Comparison of ENCODE assay signal across 14 cellular contexts in the genomic region with DNA sequence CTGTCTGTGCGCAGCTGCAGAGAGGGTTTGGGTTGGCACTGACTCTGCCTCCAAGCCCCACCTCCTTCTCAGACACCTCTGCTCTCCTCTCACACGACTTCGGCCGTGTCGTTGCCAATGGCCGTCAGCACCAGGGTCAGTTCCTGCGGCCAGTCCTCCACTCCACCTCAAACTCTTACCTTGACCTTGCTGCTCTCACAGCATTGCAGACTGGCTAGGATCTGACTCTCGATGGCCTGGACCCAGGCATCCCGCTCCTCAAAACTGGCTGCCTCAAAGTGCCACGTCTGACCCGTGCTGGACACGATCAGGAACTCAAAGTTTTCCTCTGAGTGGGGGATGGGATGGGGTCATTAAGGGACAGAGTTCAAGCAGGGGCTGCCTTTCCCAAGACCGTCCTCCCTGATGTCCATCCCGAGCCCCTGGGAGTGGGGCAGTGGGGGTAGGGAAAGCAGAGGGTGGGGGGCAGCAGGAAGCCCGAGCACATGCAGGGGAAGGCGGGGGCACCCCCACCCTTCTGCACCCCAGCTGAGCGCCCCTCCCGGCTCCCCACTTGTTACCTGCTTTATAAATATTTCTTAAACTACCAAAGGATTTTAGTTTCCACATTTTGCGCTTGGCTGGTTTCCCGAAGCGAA. TPM values are rescaled to one million over a fixed set of nuclear protein-coding genes. Genes with fewer than 3 reads are reported as not detected.
DNase-seq lines count a peak whose midpoint lies in the region; ATAC-seq and TF ChIP-seq lines count a peak whose summit lies in the region.
"Had no signal": no experiment of that assay in that cellular context is flagged by ENCODE, and none has a peak within 500 bp of the region (broad histone marks: within the 10 kb centered on the region; RNA-seq: fewer than 3 reads in every experiment).

No MANE protein-coding gene starts in this region.

- no peak for TF ChIP-seq CTCF in VCaP (conservative IDR thresholded peaks at IDR 0.05)
- no peak for TF ChIP-seq CTCF in gastrocnemius medialis (IDR thresholded peaks at IDR 0.05 in 4 of 5, conservative IDR thresholded peaks at IDR 0.05 in 1 of 5)

- intact Hi-C loops in activated CD4-positive, alpha-beta memory T cell treated with anti-CD3 and anti-CD28 coated beads for 36 hours (cut with micrococcal nuclease) = no loop called here
- intact Hi-C loops in gastrocnemius medialis (cut with DNase I; ENCODE audit: low total_unique reads) = no loop called here

- ATAC-seq in gastrocnemius medialis = no peak
- ATAC-seq in stimulated activated naive CD8-positive, alpha-beta T cell treated with anti-CD3 and anti-CD28 coated beads, Interleukin-15, Interleukin-2, amounts not matched to agents 100 U/mL and 50 U/mL, for 24 hours = no peak
- no peak for ATAC-seq in HG03196 (IDR thresholded peaks at IDR 0.05; ENCODE audit: unreplicated experiment)
- ATAC-seq: activated T-cell treated with anti-CD3 and anti-CD28 coated beads, Interleukin-2, amount 50 U/mL, for 4 hours had no signal

- no peaks in the 10 kb centered on the region for H3K9me3 ChIP-seq in gastrocnemius medialis
- H3K9me3 ChIP-seq: Peyer's patch, uterus had no signal

- H3K27me3 ChIP-seq in gastrocnemius medialis = peaks cover 34 to 42% (median 41%) of the 10 kb centered on the region in 3 donors
- H3K27me3 ChIP-seq: uterus had no signal

- POLR2A ChIA-PET in activated CD4-positive, alpha-beta memory T cell treated with anti-CD3 and anti-CD28 coated beads, Interleukin-2, amount 10 ng/mL, durations not matched to agents 7 days and 5 days (lab: Charles Lee) = interaction anchor here (5.2 kb wide), 1 partner anchor 13 kb away, joined by 25 read pairs; no protein-coding TSS in a partner anchor
- POLR2A ChIA-PET in activated CD4-positive, alpha-beta memory T cell treated with anti-CD3 and anti-CD28 coated beads for 36 hours (lab: Charles Lee) = no interaction called here

- peaks cover 4 to 19% of the 10 kb centered on the region in 2 donors for H3K4me1 ChIP-seq in gastrocnemius medialis
- H3K4me1 ChIP-seq: uterus had no signal

- H3K27ac ChIP-seq in VCaP (peak overlapping the region; percentile 88), gastrocnemius medialis (peak overlapping the region in 3 of 4 donors; percentile 35 to 69 (median 56))
- H3K27ac ChIP-seq: epithelial cell of prostate, hepatocyte had no signal

- in situ Hi-C loops in gastrocnemius medialis (cut with MboI; ENCODE audit: low sequenced_read_pairs in 4 of 4) = no loop called here

- CTCF ChIA-PET in activated CD4-positive, alpha-beta memory T cell treated with anti-CD3 and anti-CD28 coated beads, Interleukin-2, amount 10 ng/mL, durations not matched to agents 7 days and 5 days (lab: Charles Lee) = no interaction called here
- CTCF ChIA-PET in activated CD4-positive, alpha-beta memory T cell treated with anti-CD3 and anti-CD28 coated beads for 36 hours (lab: Charles Lee) = no interaction called here

- H3K27ac Mint-ChIP-seq in activated CD4-positive, alpha-beta memory T cell treated with anti-CD3 and anti-CD28 coated beads, Interleukin-2, amount 10 ng/mL, durations not matched to agents 7 days and 5 days = no peak overlapping the region
- no peak overlapping the region for H3K27ac Mint-ChIP-seq in activated CD4-positive, alpha-beta memory T cell treated with anti-CD3 and anti-CD28 coated beads for 36 hours
- peak overlapping the region in 4 of 6 donors; percentile 37 to 70 (median 63) for H3K27ac Mint-ChIP-seq in immature natural killer cell

- DNase-seq in activated CD4-positive, alpha-beta memory T cell treated with anti-CD3 and anti-CD28 coated beads, Interleukin-2, amount 10 ng/mL, durations not matched to agents 7 days and 5 days = peak; percentile 15
- DNase-seq in activated CD4-positive, alpha-beta memory T cell treated with anti-CD3 and anti-CD28 coated beads for 36 hours = no peak
- no peak for DNase-seq in immature natural killer cell
- no peak for DNase-seq in gastrocnemius medialis
- DNase-seq in stimulated activated naive CD8-positive, alpha-beta T cell treated with anti-CD3 and anti-CD28 coated beads, Interleukin-15, Interleukin-2, amounts not matched to agents 100 U/mL and 50 U/mL, for 24 hours = no peak
- DNase-seq in NCI-H748 (lab: John Stamatoyannopoulos, UW; ENCODE audit: unreplicated experiment) = no peak
- DNase-seq: activated T-cell treated with anti-CD3 and anti-CD28 coated beads, Interleukin-2, amount 50 U/mL, for 4 hours; NCI-H2171 had no signal

- peaks cover 2% of the 10 kb centered on the region for H3K4me1 Mint-ChIP-seq in activated CD4-positive, alpha-beta memory T cell treated with anti-CD3 and anti-CD28 coated beads, Interleukin-2, amount 10 ng/mL, durations not matched to agents 7 days and 5 days
- H3K4me1 Mint-ChIP-seq in activated CD4-positive, alpha-beta memory T cell treated with anti-CD3 and anti-CD28 coated beads for 36 hours (ENCODE audit: low read depth) = no peaks in the 10 kb centered on the region
- peaks cover 6 to 8% of the 10 kb centered on the region in 2 donors for H3K4me1 Mint-ChIP-seq in immature natural killer cell

- H3K4me3 Mint-ChIP-seq in activated CD4-positive, alpha-beta memory T cell treated with anti-CD3 and anti-CD28 coated beads, Interleukin-2, amount 10 ng/mL, durations not matched to agents 7 days and 5 days = no peak overlapping the region
- H3K4me3 Mint-ChIP-seq in activated CD4-positive, alpha-beta memory T cell treated with anti-CD3 and anti-CD28 coated beads for 36 hours = no peak overlapping the region
- H3K4me3 Mint-ChIP-seq in immature natural killer cell = no peak overlapping the region
- H3K4me3 Mint-ChIP-seq: activated T-cell treated with anti-CD3 and anti-CD28 coated beads, Interleukin-2, amount 50 U/mL, for 4 hours had no signal

- H3K4me3 ChIP-seq in gastrocnemius medialis = no peak overlapping the region
- H3K4me3 ChIP-seq: hepatocyte had no signal

- peaks cover 72% of the 10 kb centered on the region for H3K36me3 Mint-ChIP-seq in activated CD4-positive, alpha-beta memory T cell treated with anti-CD3 and anti-CD28 coated beads, Interleukin-2, amount 10 ng/mL, durations not matched to agents 7 days and 5 days (ENCODE audit: low read depth)
- H3K36me3 Mint-ChIP-seq in activated CD4-positive, alpha-beta memory T cell treated with anti-CD3 and anti-CD28 coated beads for 36 hours = peaks cover 49% of the 10 kb centered on the region
- peaks cover 15 to 48% (median 25%) of the 10 kb centered on the region in 3 donors for H3K36me3 Mint-ChIP-seq in immature natural killer cell

- H3K27me3 Mint-ChIP-seq in activated CD4-positive, alpha-beta memory T cell treated with anti-CD3 and anti-CD28 coated beads, Interleukin-2, amount 10 ng/mL, durations not matched to agents 7 days and 5 days = no peaks in the 10 kb centered on the region
- no peaks in the 10 kb centered on the region for H3K27me3 Mint-ChIP-seq in activated CD4-positive, alpha-beta memory T cell treated with anti-CD3 and anti-CD28 coated beads for 36 hours
- H3K27me3 Mint-ChIP-seq in immature natural killer cell (ENCODE audit: low read depth in 3 of 3) = peaks cover 0 to 3% (median 0%) of the 10 kb centered on the region in 3 donors

- H3K36me3 ChIP-seq in gastrocnemius medialis = no peaks in the 10 kb centered on the region
- H3K36me3 ChIP-seq: Peyer's patch, uterus had no signal

- TF ChIP-seq POLR2A in gastrocnemius medialis (IDR thresholded peaks at IDR 0.05) = no peak

- no peaks in the 10 kb centered on the region for H3K9me3 Mint-ChIP-seq in activated CD4-positive, alpha-beta memory T cell treated with anti-CD3 and anti-CD28 coated beads, Interleukin-2, amount 10 ng/mL, durations not matched to agents 7 days and 5 days
- H3K9me3 Mint-ChIP-seq in activated CD4-positive, alpha-beta memory T cell treated with anti-CD3 and anti-CD28 coated beads for 36 hours = no peaks in the 10 kb centered on the region
- no peaks in the 10 kb centered on the region for H3K9me3 Mint-ChIP-seq in immature natural killer cell
- H3K9me3 Mint-ChIP-seq: activated T-cell treated with anti-CD3 and anti-CD28 coated beads, Interleukin-2, amount 50 U/mL, for 4 hours had no signal

RNA-seq across cellular contexts. Expression of a gene that starts 10.7 kb away (rescaled TPM):
- 10 to 100 TPM; 84.5 to 85.1 TPM for total RNA-seq in activated CD4-positive, alpha-beta memory T cell treated with anti-CD3 and anti-CD28 coated beads, Interleukin-2, amount 10 ng/mL, durations not matched to agents 7 days and 5 days
- 10 to 100 TPM; 32.4 to 34.0 TPM for total RNA-seq in activated CD4-positive, alpha-beta memory T cell treated with anti-CD3 and anti-CD28 coated beads for 36 hours
- polyA plus RNA-seq in immature natural killer cell = 10 to 100 TPM in 1 of 3 donors, 1 to 10 TPM in 2; 1.4 to 10.5 (median 3.2) TPM
- total RNA-seq in gastrocnemius medialis = 1 to 10 TPM; 1.8 to 5.4 (median 3.7) TPM

RNA-seq across cellular contexts. Expression of a gene that starts 17.0 kb away (rescaled TPM):
- 10 to 100 TPM; 21.8 to 23.0 TPM for total RNA-seq in activated CD4-positive, alpha-beta memory T cell treated with anti-CD3 and anti-CD28 coated beads, Interleukin-2, amount 10 ng/mL, durations not matched to agents 7 days and 5 days
- 10 to 100 TPM; 11.7 to 15.0 TPM for total RNA-seq in activated CD4-positive, alpha-beta memory T cell treated with anti-CD3 and anti-CD28 coated beads for 36 hours
- 100 to 1,000 TPM in 1 of 3 donors, 10 to 100 TPM in 2; 62.1 to 103 (median 72.6) TPM for polyA plus RNA-seq in immature natural killer cell
- 10 to 100 TPM; 25.5 to 58.9 (median 32.2) TPM for total RNA-seq in gastrocnemius medialis

RNA-seq across cellular contexts. Expression of a gene that starts 24.2 kb away (rescaled TPM):
- 10 to 100 TPM; 87.7 to 88.6 TPM for total RNA-seq in activated CD4-positive, alpha-beta memory T cell treated with anti-CD3 and anti-CD28 coated beads, Interleukin-2, amount 10 ng/mL, durations not matched to agents 7 days and 5 days
- 100 to 1,000 TPM; 181 to 195 TPM for total RNA-seq in activated CD4-positive, alpha-beta memory T cell treated with anti-CD3 and anti-CD28 coated beads for 36 hours
- 100 to 1,000 TPM in 1 of 3 donors, 10 to 100 TPM in 2; 68.7 to 133 (median 75.6) TPM for polyA plus RNA-seq in immature natural killer cell
- total RNA-seq in gastrocnemius medialis = 10 to 100 TPM; 39.7 to 55.5 (median 47.4) TPM

RNA-seq across cellular contexts. Expression of a gene that starts 27.0 kb away (rescaled TPM):
- total RNA-seq in activated CD4-positive, alpha-beta memory T cell treated with anti-CD3 and anti-CD28 coated beads, Interleukin-2, amount 10 ng/mL, durations not matched to agents 7 days and 5 days = 10 to 100 TPM; 29.2 to 31.4 TPM
- total RNA-seq in activated CD4-positive, alpha-beta memory T cell treated with anti-CD3 and anti-CD28 coated beads for 36 hours = 10 to 100 TPM; 20.9 to 21.2 TPM
- polyA plus RNA-seq in immature natural killer cell = 1 to 10 TPM; 1.7 to 4.4 (median 3.7) TPM
- total RNA-seq in gastrocnemius medialis = 10 to 100 TPM in 1 of 4 donors, 1 to 10 TPM in 3; 4.8 to 11.3 (median 7.9) TPM

RNA-seq across cellular contexts. Expression of a gene that starts 33.9 kb away (rescaled TPM):
- 100 to 1,000 TPM; 146 to 152 TPM for total RNA-seq in activated CD4-positive, alpha-beta memory T cell treated with anti-CD3 and anti-CD28 coated beads, Interleukin-2, amount 10 ng/mL, durations not matched to agents 7 days and 5 days
- 10 to 100 TPM; 73.4 to 74.8 TPM for total RNA-seq in activated CD4-positive, alpha-beta memory T cell treated with anti-CD3 and anti-CD28 coated beads for 36 hours
- 100 to 1,000 TPM in 1 of 3 donors, 10 to 100 TPM in 2; 54.2 to 111 (median 59.5) TPM for polyA plus RNA-seq in immature natural killer cell
- total RNA-seq in gastrocnemius medialis = 100 to 1,000 TPM in 3 of 4 donors, 10 to 100 TPM in 1; 77.0 to 152 (median 106) TPM

Comparison
In these comparisons a context has a peak if more than half of its experiments do, and no peak if none do; other contexts are left out.
1. H3K27ac Mint-ChIP-seq: peak in immature natural killer cell (4 of 6); none in activated CD4-positive, alpha-beta memory T cell treated with anti-CD3 and anti-CD28 coated beads, Interleukin-2, amount 10 ng/mL, durations not matched to agents 7 days and 5 days (single experiment) and activated CD4-positive, alpha-beta memory T cell treated with anti-CD3 and anti-CD28 coated beads for 36 hours (single experiment).
2. RNA of a gene that starts 10.7 kb away (total RNA-seq): 84.5 to 85.1 TPM in activated CD4-positive, alpha-beta memory T cell treated with anti-CD3 and anti-CD28 coated beads, Interleukin-2, amount 10 ng/mL, durations not matched to agents 7 days and 5 days and 32.4 to 34.0 TPM in activated CD4-positive, alpha-beta memory T cell treated with anti-CD3 and anti-CD28 coated beads for 36 hours; 1.8 to 5.4 TPM in gastrocnemius medialis; every median in the first group is over 4 times any median in the second.